17 cellular contexts compared by ENCODE assay signal in genomic region chr12:127025545-127025944, GRCh38.
DNase-seq lines count a peak whose midpoint lies in the region; ATAC-seq and TF ChIP-seq lines count a peak whose summit lies in the region.
"Had no signal": no experiment of that assay in that cellular context is flagged by ENCODE, and none has a peak within 500 bp of the region (broad histone marks: within the 10 kb centered on the region; RNA-seq: fewer than 3 reads in every experiment).

No MANE protein-coding gene starts in this region.

- DNase-seq in ELR (ENCODE audit: low read depth) (peak; percentile 52), SK-N-MC (ENCODE audit: low read depth, low spot score) (peak; percentile 6), kidney epithelial cell (ENCODE audit: low read depth) (no peak), iPS-NIHi7 (ENCODE audit: extremely low spot score) (no peak)
- DNase-seq: activated CD4-positive, alpha-beta T cell treated with anti-CD3 and anti-CD28 coated beads for 4 hours; CD8-positive, alpha-beta memory T cell; erythroblast; hippocampal formation; naive thymus-derived CD4-positive, alpha-beta T cell; NCI-H2029; NCI-H526; stimulated activated CD4-positive, alpha-beta T cell treated with anti-CD3 and anti-CD28 coated beads, Interleukin-1b, Interleukin-23, amount 100 ng/mL, for 48 hours had no signal

- peak; percentile 45 for ATAC-seq in HG02798 (IDR thresholded peaks at IDR 0.05; ENCODE audit: poor library complexity, unreplicated experiment)
- no peak for ATAC-seq in HG03442 (IDR thresholded peaks at IDR 0.05; ENCODE audit: unreplicated experiment)
- ATAC-seq in GM18519 (IDR thresholded peaks at IDR 0.05; ENCODE audit: low FRiP score, unreplicated experiment), result no peak
- ATAC-seq: naive thymus-derived CD4-positive, alpha-beta T cell; Right ventricle myocardium inferior had no signal

- no peaks in the 10 kb centered on the region for H3K36me3 ChIP-seq in SK-N-MC (ENCODE audit: insufficient read depth, low read length)
- H3K36me3 ChIP-seq in kidney epithelial cell (ENCODE audit: control insufficient read depth, insufficient read depth, low read length), result no peaks in the 10 kb centered on the region
- H3K36me3 ChIP-seq: thoracic aorta had no signal

- H3K9me3 ChIP-seq in SK-N-MC (ENCODE audit: low read depth, low read length), result no peaks in the 10 kb centered on the region
- H3K9me3 ChIP-seq: thoracic aorta had no signal

- peak; percentile 13 for TF ChIP-seq CTCF in kidney epithelial cell (IDR thresholded peaks at IDR 0.05; ENCODE audit: insufficient read depth, low read length, poor library complexity, severe bottlenecking)

- H3K27me3 ChIP-seq in kidney epithelial cell (ENCODE audit: control insufficient read depth, insufficient read depth, low read length), result no peaks in the 10 kb centered on the region

- no peak overlapping the region for H3K27ac ChIP-seq in SK-N-MC
- H3K27ac ChIP-seq: thoracic aorta had no signal

- H3K9ac ChIP-seq in SK-N-MC (ENCODE audit: insufficient read length), result no peak overlapping the region

- H3K4me3 ChIP-seq in SK-N-MC (no peak overlapping the region), kidney epithelial cell (ENCODE audit: low read depth, low read length) (no peak overlapping the region)
- H3K4me3 ChIP-seq: thoracic aorta had no signal

Comparison
In these comparisons a context has a peak if more than half of its experiments do, and no peak if none do; other contexts are left out.
1. DNase-seq: peak in ELR (single experiment) and SK-N-MC (single experiment); none in kidney epithelial cell (single experiment) and iPS-NIHi7 (single experiment).